In the genomic region with DNA sequence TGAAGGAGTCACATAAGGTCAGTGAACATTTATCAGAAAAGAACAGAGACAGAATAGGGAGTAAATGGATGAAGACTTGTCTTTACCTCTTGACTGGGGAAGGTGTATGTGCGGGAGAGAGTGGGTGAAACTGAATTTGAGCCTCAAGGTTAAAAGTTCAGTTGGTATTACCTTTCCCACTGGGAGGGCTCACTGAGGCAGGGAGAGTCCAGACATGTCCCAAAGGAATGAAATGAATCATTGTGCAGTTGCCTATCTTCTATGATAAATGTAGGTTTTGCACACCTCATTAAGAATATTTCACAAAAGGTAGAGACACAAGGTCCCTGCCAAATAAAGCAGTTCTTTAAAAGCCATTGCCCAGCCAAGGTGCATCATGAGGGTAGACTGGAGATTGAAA, we compare ENCODE assay signal across 18 cellular contexts.
DNase-seq lines count a peak whose midpoint lies in the region; ATAC-seq, FAIRE-seq and TF ChIP-seq lines count a peak whose summit lies in the region.
"Had no signal": no experiment of that assay in that cellular context is flagged by ENCODE, and none has a peak within 500 bp of the region (broad histone marks: within the 10 kb centered on the region; RNA-seq: fewer than 3 reads in every experiment).

No MANE protein-coding gene starts in this region.

- intact Hi-C loops in esophagus squamous epithelium (cut with DNase I) = no loop called here

- H3K9me3 Mint-ChIP-seq in GM23338 = peaks cover 2% of the 10 kb centered on the region; the same call in 1 of the 3 replicates
- H3K9me3 Mint-ChIP-seq in neural progenitor cell = peaks cover 2% of the 10 kb centered on the region

- DNase-seq in GM23338 (ENCODE audit: low spot score) (no peak), NCI-H69 (lab: John Stamatoyannopoulos, UW) (peak; percentile 39), esophagus squamous epithelium (lab: John Stamatoyannopoulos, UW) (no peak), neural progenitor cell (ENCODE audit: low spot score) (no peak), mucosa of gallbladder (ENCODE audit: low spot score) (no peak), inferior parietal cortex (ENCODE audit: extremely low spot score) (no peak), H54 (ENCODE audit: insufficient read length, low spot score) (no peak)
- DNase-seq: 8988T; CD4-positive, alpha-beta memory T cell; DMS153; DMS79; GDM1; GM23248 had no signal

- no peak overlapping the region for H3K4me3 ChIP-seq in GM23338
- no peak overlapping the region for H3K4me3 ChIP-seq in esophagus squamous epithelium
- no peak overlapping the region for H3K4me3 ChIP-seq in neural progenitor cell
- H3K4me3 ChIP-seq: BLaER1, GM23248, HAP-1 had no signal

- H3K27ac Mint-ChIP-seq in GM23338 (no peak overlapping the region), neural progenitor cell (no peak overlapping the region)
- H3K27ac Mint-ChIP-seq: CD14-positive monocyte; CD4-positive, alpha-beta memory T cell had no signal

- H2AFZ ChIP-seq in GM23338 (no peak overlapping the region), neural progenitor cell (replicated peaks) (no peak overlapping the region)
- H2AFZ ChIP-seq: GM23248 had no signal

- H3K27me3 ChIP-seq in GM23338 (ENCODE audit: insufficient read depth) (no peaks in the 10 kb centered on the region), esophagus squamous epithelium (peaks cover 0 to 10% (median 0%) of the 10 kb centered on the region in 4 donors), neural progenitor cell (no peaks in the 10 kb centered on the region)
- H3K27me3 ChIP-seq: BLaER1 had no signal

- H3K4me1 ChIP-seq in GM23338 (ENCODE audit: insufficient read depth) (peaks cover 14% of the 10 kb centered on the region), esophagus squamous epithelium (peaks cover 0 to 60% (median 10%) of the 10 kb centered on the region in 3 donors), neural progenitor cell (peaks cover 19% of the 10 kb centered on the region)
- H3K4me1 ChIP-seq: BLaER1, HAP-1 had no signal

- H4K20me1 ChIP-seq in GM23338 (replicated peaks; ENCODE audit: insufficient read depth) (no peaks in the 10 kb centered on the region), neural progenitor cell (ENCODE audit: low read depth) (no peaks in the 10 kb centered on the region)
- H4K20me1 ChIP-seq: BLaER1 had no signal

- H3K9ac ChIP-seq in neural progenitor cell = no peak overlapping the region
- H3K9ac ChIP-seq: BLaER1, GM23248 had no signal

- H3K4me3 Mint-ChIP-seq in GM23338 (no peak overlapping the region), neural progenitor cell (no peak overlapping the region)
- H3K4me3 Mint-ChIP-seq: CD14-positive monocyte; CD4-positive, alpha-beta memory T cell had no signal

- peaks cover 15% of the 10 kb centered on the region; the same call in 1 of the 2 replicates for H3K9me2 ChIP-seq in GM23338 (ENCODE audit: insufficient read depth)

- H3F3A ChIP-seq in GM23338 (replicated peaks; ENCODE audit: low read depth) = no peaks in the 10 kb centered on the region
- no peaks in the 10 kb centered on the region for H3F3A ChIP-seq in neural progenitor cell (ENCODE audit: low read depth)

- TF ChIP-seq CTCF in GM23338 (conservative IDR thresholded peaks at IDR 0.05; ENCODE audit: low read depth in 2 of 2) (no peak), esophagus squamous epithelium (IDR thresholded peaks at IDR 0.05) (no peak), neural progenitor cell (IDR thresholded peaks at IDR 0.05) (no peak)

- H3K36me3 ChIP-seq in GM23338 (ENCODE audit: insufficient read depth) (no peaks in the 10 kb centered on the region), esophagus squamous epithelium (no peaks in the 10 kb centered on the region), neural progenitor cell (no peaks in the 10 kb centered on the region)
- H3K36me3 ChIP-seq: BLaER1, HAP-1 had no signal

- FAIRE-seq in H54 (lab: Jason Lieb, UNC) = no peak
- FAIRE-seq: GM12892, GM18507 had no signal

- H3K4me1 Mint-ChIP-seq in GM23338 (peaks cover 13% of the 10 kb centered on the region; the same call in 2 of the 3 replicates), neural progenitor cell (peaks cover 14% of the 10 kb centered on the region)
- H3K4me1 Mint-ChIP-seq: CD14-positive monocyte; CD4-positive, alpha-beta memory T cell had no signal

- H3K4me2 ChIP-seq in GM23338 = peak overlapping the region; percentile 55; the same call in 1 of the 2 replicates
- H3K4me2 ChIP-seq in neural progenitor cell = peak overlapping the region; percentile 48
- H3K4me2 ChIP-seq: BLaER1 had no signal

- H3K79me2 ChIP-seq in GM23338 (replicated peaks; ENCODE audit: insufficient read depth) (no peaks in the 10 kb centered on the region), neural progenitor cell (ENCODE audit: low read depth) (no peaks in the 10 kb centered on the region)

- 20 to 29% methylated on average over 1 of the region's 1 CpG for WGBS in esophagus squamous epithelium, 2 donors

- peaks cover 5% of the 10 kb centered on the region; the same call in 2 of the 3 replicates for H3K36me3 Mint-ChIP-seq in GM23338 (ENCODE audit: low read depth)
- H3K36me3 Mint-ChIP-seq in neural progenitor cell = no peaks in the 10 kb centered on the region
- H3K36me3 Mint-ChIP-seq: CD14-positive monocyte; CD4-positive, alpha-beta memory T cell had no signal

- no peak overlapping the region for H3K27ac ChIP-seq in GM23338 (ENCODE audit: low read depth)
- H3K27ac ChIP-seq in esophagus squamous epithelium = peak overlapping the region in 3 of 4 donors; percentile 44 to 59 (median 45)
- H3K27ac ChIP-seq in neural progenitor cell = no peak overlapping the region
- H3K27ac ChIP-seq: BLaER1, GM23248 had no signal

- TF ChIP-seq POLR2A in esophagus squamous epithelium (IDR thresholded peaks at IDR 0.05) (no peak), H54 (IDR thresholded peaks at IDR 0.05; ENCODE audit: low read depth, low read length) (no peak)

- H3K9me3 ChIP-seq in esophagus squamous epithelium (no peaks in the 10 kb centered on the region), neural progenitor cell (ENCODE audit: low read depth) (no peaks in the 10 kb centered on the region)
- H3K9me3 ChIP-seq: HAP-1 had no signal

- H3K27me3 Mint-ChIP-seq in GM23338 (ENCODE audit: insufficient read depth, low read depth, poor library complexity) (no peaks in the 10 kb centered on the region), neural progenitor cell (ENCODE audit: insufficient read depth, low read depth) (no peaks in the 10 kb centered on the region)

- ATAC-seq in GM23338 = no peak

TF ChIP-seq in GM23338, 12 proteins besides CTCF, POLR2A, EP300 and RAD21 (continues in another document):
- TF ChIP-seq, protein P1, sequence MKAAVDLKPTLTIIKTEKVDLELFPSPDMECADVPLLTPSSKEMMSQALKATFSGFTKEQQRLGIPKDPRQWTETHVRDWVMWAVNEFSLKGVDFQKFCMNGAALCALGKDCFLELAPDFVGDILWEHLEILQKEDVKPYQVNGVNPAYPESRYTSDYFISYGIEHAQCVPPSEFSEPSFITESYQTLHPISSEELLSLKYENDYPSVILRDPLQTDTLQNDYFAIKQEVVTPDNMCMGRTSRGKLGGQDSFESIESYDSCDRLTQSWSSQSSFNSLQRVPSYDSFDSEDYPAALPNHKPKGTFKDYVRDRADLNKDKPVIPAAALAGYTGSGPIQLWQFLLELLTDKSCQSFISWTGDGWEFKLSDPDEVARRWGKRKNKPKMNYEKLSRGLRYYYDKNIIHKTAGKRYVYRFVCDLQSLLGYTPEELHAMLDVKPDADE (IDR thresholded peaks at IDR 0.05) = no peak
- no peak for TF ChIP-seq EZH2 (IDR thresholded peaks at IDR 0.05; ENCODE audit: low read depth, unreplicated experiment)
- TF ChIP-seq NANOG (IDR thresholded peaks at IDR 0.05; ENCODE audit: borderline replicate concordance) = no peak
- no peak for TF ChIP-seq EZH2phosphoT487 (IDR thresholded peaks at IDR 0.05; ENCODE audit: unreplicated experiment)
- no peak for TF ChIP-seq CREB1 (CRISPR knock-in tag; IDR thresholded peaks at IDR 0.05; ENCODE audit: low read depth)
- no peak for TF ChIP-seq ZNF331 (CRISPR knock-in tag; IDR thresholded peaks at IDR 0.05; ENCODE audit: low read depth)
- TF ChIP-seq, protein P2, sequence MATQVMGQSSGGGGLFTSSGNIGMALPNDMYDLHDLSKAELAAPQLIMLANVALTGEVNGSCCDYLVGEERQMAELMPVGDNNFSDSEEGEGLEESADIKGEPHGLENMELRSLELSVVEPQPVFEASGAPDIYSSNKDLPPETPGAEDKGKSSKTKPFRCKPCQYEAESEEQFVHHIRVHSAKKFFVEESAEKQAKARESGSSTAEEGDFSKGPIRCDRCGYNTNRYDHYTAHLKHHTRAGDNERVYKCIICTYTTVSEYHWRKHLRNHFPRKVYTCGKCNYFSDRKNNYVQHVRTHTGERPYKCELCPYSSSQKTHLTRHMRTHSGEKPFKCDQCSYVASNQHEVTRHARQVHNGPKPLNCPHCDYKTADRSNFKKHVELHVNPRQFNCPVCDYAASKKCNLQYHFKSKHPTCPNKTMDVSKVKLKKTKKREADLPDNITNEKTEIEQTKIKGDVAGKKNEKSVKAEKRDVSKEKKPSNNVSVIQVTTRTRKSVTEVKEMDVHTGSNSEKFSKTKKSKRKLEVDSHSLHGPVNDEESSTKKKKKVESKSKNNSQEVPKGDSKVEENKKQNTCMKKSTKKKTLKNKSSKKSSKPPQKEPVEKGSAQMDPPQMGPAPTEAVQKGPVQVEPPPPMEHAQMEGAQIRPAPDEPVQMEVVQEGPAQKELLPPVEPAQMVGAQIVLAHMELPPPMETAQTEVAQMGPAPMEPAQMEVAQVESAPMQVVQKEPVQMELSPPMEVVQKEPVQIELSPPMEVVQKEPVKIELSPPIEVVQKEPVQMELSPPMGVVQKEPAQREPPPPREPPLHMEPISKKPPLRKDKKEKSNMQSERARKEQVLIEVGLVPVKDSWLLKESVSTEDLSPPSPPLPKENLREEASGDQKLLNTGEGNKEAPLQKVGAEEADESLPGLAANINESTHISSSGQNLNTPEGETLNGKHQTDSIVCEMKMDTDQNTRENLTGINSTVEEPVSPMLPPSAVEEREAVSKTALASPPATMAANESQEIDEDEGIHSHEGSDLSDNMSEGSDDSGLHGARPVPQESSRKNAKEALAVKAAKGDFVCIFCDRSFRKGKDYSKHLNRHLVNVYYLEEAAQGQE (IDR thresholded peaks at IDR 0.05; ENCODE audit: unreplicated experiment) = no peak
- TF ChIP-seq JUNB (IDR thresholded peaks at IDR 0.05; ENCODE audit: unreplicated experiment) = no peak
- TF ChIP-seq STAT1 (IDR thresholded peaks at IDR 0.05; ENCODE audit: unreplicated experiment) = no peak

Comparison
In these comparisons a context has a peak if more than half of its experiments do, and no peak if none do; other contexts are left out.
1. H3K27ac ChIP-seq: peak in esophagus squamous epithelium (3 of 4); none in GM23338 (single experiment) and neural progenitor cell (single experiment).